Comparison of ENCODE assay signal across 1 cellular context in genomic region chr17:43383372-43383771, GRCh38.
TF ChIP-seq lines count a peak whose summit lies in the region.

No MANE protein-coding gene starts in this region.

TF ChIP-seq in HepG2, 621 proteins besides CTCF, POLR2A, EP300 and RAD21 (continued from another document and continues in another):
- TF ChIP-seq ATF3 (CRISPR knock-in tag; IDR thresholded peaks at IDR 0.05) = no peak
- no peak for TF ChIP-seq KLF11 (CRISPR knock-in tag; IDR thresholded peaks at IDR 0.05)
- TF ChIP-seq ZNF574 (CRISPR knock-in tag; IDR thresholded peaks at IDR 0.05) = no peak
- TF ChIP-seq TFDP1 (CRISPR knock-in tag; IDR thresholded peaks at IDR 0.05; ENCODE audit: borderline replicate concordance) = no peak
- 0 out of 2 replicates have a peak, but pooled peaks have one; percentile 5 for TF ChIP-seq ZNF710 (CRISPR knock-in tag; IDR thresholded peaks at IDR 0.05; ENCODE audit: borderline replicate concordance)
- TF ChIP-seq HMGXB3 (CRISPR knock-in tag; IDR thresholded peaks at IDR 0.05; ENCODE audit: borderline replicate concordance) = no peak
- no peak for TF ChIP-seq ZNF496 (CRISPR knock-in tag; IDR thresholded peaks at IDR 0.05; ENCODE audit: insufficient replicate concordance)
- TF ChIP-seq ZNF512 (CRISPR knock-in tag; IDR thresholded peaks at IDR 0.05) = peak; percentile 94
- no peak for TF ChIP-seq MIXL1 (CRISPR knock-in tag; IDR thresholded peaks at IDR 0.05)
- no peak for TF ChIP-seq LRRFIP1 (CRISPR knock-in tag; conservative IDR thresholded peaks at IDR 0.05)
- TF ChIP-seq HOXA9 (CRISPR knock-in tag; IDR thresholded peaks at IDR 0.05; ENCODE audit: borderline replicate concordance) = no peak
- TF ChIP-seq MYC (CRISPR knock-in tag; IDR thresholded peaks at IDR 0.05; ENCODE audit: borderline replicate concordance) = no peak
- 0 out of 2 replicates have a peak, but pooled peaks have one; percentile 43 for TF ChIP-seq ZNF761 (CRISPR knock-in tag; conservative IDR thresholded peaks at IDR 0.05)
- TF ChIP-seq TSC22D2 (CRISPR knock-in tag; IDR thresholded peaks at IDR 0.05; ENCODE audit: borderline replicate concordance) = no peak
- TF ChIP-seq ZHX1 (CRISPR knock-in tag; IDR thresholded peaks at IDR 0.05; ENCODE audit: low read depth) = no peak
- TF ChIP-seq ZNF407 (CRISPR knock-in tag; IDR thresholded peaks at IDR 0.05; ENCODE audit: not compliant biosample characterization) = no peak
- no peak for TF ChIP-seq ZFP36 (IDR thresholded peaks at IDR 0.05; ENCODE audit: borderline replicate concordance, low read depth, low read length, partially characterized antibody)
